In genomic region chr4:1712216-1713002, GRCh38 we compare ENCODE assay signal across 1 cellular context.
TF ChIP-seq lines count a peak whose summit lies in the region.

Gene SLBP (minus strand): TSS chr4:1712319. CDS start chr4:1712188, 131 bp downstream.

TF ChIP-seq in SK-N-SH, 30 proteins besides CTCF, POLR2A, EP300 and RAD21 (continued from another document):
- TF ChIP-seq EZH2phosphoT487 (IDR thresholded peaks at IDR 0.05; ENCODE audit: borderline replicate concordance, low read depth) (no peak), NFIC (IDR thresholded peaks at IDR 0.05; ENCODE audit: borderline replicate concordance) (no peak; the same call in 1 of the 2 replicates), MEF2A (IDR thresholded peaks at IDR 0.05; ENCODE audit: borderline replicate concordance, low read depth) (no peak; the same call in 1 of the 2 replicates), RFX5 (IDR thresholded peaks at IDR 0.05; ENCODE audit: low read length) (peak; percentile 59; the same call in 1 of the 2 replicates), YY1 (IDR thresholded peaks at IDR 0.05; ENCODE audit: low read depth) (no peak), CHD2 (IDR thresholded peaks at IDR 0.05; ENCODE audit: low read length, partially characterized antibody) (peak; percentile 83), TEAD4 (IDR thresholded peaks at IDR 0.05; ENCODE audit: borderline replicate concordance, insufficient read depth) (no peak), GABPA (IDR thresholded peaks at IDR 0.05; ENCODE audit: low read depth) (peak; percentile 71), POLR2AphosphoS5 (IDR thresholded peaks at IDR 0.05; ENCODE audit: low read depth, low read length) (peak; percentile 64; the same call in 1 of the 2 replicates), JUND (IDR thresholded peaks at IDR 0.05) (peak; percentile 12; the same call in 1 of the 2 replicates), GATA2 (CRISPR knock-in tag; IDR thresholded peaks at IDR 0.05) (no peak)
- TF ChIP-seq, protein P1, sequence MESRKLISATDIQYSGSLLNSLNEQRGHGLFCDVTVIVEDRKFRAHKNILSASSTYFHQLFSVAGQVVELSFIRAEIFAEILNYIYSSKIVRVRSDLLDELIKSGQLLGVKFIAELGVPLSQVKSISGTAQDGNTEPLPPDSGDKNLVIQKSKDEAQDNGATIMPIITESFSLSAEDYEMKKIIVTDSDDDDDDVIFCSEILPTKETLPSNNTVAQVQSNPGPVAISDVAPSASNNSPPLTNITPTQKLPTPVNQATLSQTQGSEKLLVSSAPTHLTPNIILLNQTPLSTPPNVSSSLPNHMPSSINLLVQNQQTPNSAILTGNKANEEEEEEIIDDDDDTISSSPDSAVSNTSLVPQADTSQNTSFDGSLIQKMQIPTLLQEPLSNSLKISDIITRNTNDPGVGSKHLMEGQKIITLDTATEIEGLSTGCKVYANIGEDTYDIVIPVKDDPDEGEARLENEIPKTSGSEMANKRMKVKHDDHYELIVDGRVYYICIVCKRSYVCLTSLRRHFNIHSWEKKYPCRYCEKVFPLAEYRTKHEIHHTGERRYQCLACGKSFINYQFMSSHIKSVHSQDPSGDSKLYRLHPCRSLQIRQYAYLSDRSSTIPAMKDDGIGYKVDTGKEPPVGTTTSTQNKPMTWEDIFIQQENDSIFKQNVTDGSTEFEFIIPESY (IDR thresholded peaks at IDR 0.05; ENCODE audit: borderline replicate concordance, low read depth): no peak
